In the genomic region with DNA sequence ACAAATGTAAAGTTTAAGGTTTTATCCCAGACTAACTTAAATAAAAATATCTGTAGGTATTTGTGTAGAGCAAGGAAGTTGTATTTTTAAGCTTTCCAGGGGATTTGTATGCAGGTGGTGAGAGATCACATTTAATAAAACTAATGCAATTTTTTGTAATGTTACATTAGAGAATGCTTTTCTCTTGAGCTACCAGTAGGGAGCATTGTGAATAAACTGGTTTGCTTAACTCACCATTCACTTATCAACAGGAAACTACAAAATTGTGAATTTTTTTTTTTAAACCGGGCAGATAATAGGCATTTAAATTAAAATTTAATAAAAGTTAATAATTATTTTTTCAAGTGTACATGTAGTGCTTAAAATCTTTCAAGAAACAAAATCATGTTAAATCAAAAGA, we compare ENCODE assay signal across 9 cellular contexts.
A peak's percentile ranks its signal among the peaks of the same experiment; 100 is the strongest.
DNase-seq lines count a peak whose midpoint lies in the region; ATAC-seq, FAIRE-seq and TF ChIP-seq lines count a peak whose summit lies in the region.
"Had no signal": no experiment of that assay in that cellular context is flagged by ENCODE, and none has a peak within 500 bp of the region (broad histone marks: within the 10 kb centered on the region; RNA-seq: fewer than 3 reads in every experiment).

No MANE protein-coding gene starts in this region.

- DNase-seq in ACHN, result peak; percentile 43
- no peak for DNase-seq in GM12864 (ENCODE audit: low read depth)
- DNase-seq in frontal cortex (ENCODE audit: low spot score in 2 of 2), result no peak
- DNase-seq in stimulated activated CD4-positive, alpha-beta T cell treated with anti-CD3 and anti-CD28 coated beads, Interleukin-4, amount 100 ng/mL, for 24 hours, result no peak
- no peak for DNase-seq in activated T-cell treated with anti-CD3 and anti-CD28 coated beads, Interleukin-2, amount 50 U/mL, for 4 hours

- no peak overlapping the region for H3K4me3 Mint-ChIP-seq in activated T-cell treated with anti-CD3 and anti-CD28 coated beads, Interleukin-2, amount 50 U/mL, for 4 hours

- peaks cover 13% of the 10 kb centered on the region for H3K36me3 Mint-ChIP-seq in activated T-cell treated with anti-CD3 and anti-CD28 coated beads, Interleukin-2, amount 50 U/mL, for 4 hours (ENCODE audit: insufficient read depth)

- H3K9me3 Mint-ChIP-seq in activated T-cell treated with anti-CD3 and anti-CD28 coated beads, Interleukin-2, amount 50 U/mL, for 4 hours, result no peaks in the 10 kb centered on the region

- H3K4me3 ChIP-seq in GM12864 (ENCODE audit: low read depth, low read length), result no peak overlapping the region

- in situ Hi-C loops in ACHN (cut with HindIII; ENCODE audit: low pct_ligation_motif_present, low pct_unique_long_range_greater_than_20kb, low sequenced_read_pairs), result no loop called here

- H3K27me3 Mint-ChIP-seq in activated T-cell treated with anti-CD3 and anti-CD28 coated beads, Interleukin-2, amount 50 U/mL, for 4 hours (ENCODE audit: low read depth), result no peaks in the 10 kb centered on the region

- peak; percentile 21 for TF ChIP-seq CTCF in GM12864 (IDR thresholded peaks at IDR 0.05; ENCODE audit: low read depth, low read length, missing control alignments)

- peak; percentile 80 for FAIRE-seq in frontal cortex (lab: Jason Lieb, UNC)
- FAIRE-seq: GM12892 had no signal

- H3K4me1 Mint-ChIP-seq in activated T-cell treated with anti-CD3 and anti-CD28 coated beads, Interleukin-2, amount 50 U/mL, for 4 hours (ENCODE audit: low read depth), result peaks cover 30% of the 10 kb centered on the region

- peak; percentile 72 for ATAC-seq in SK-N-SH treated with all-trans-retinoic acid at 6 μM for 48 hours
- ATAC-seq in HG03520 (IDR thresholded peaks at IDR 0.05; ENCODE audit: unreplicated experiment), result no peak
- ATAC-seq in activated T-cell treated with anti-CD3 and anti-CD28 coated beads, Interleukin-2, amount 50 U/mL, for 4 hours, result no peak
- ATAC-seq in HG02759 (IDR thresholded peaks at IDR 0.05; ENCODE audit: unreplicated experiment), result no peak

TF ChIP-seq in SK-N-SH treated with all-trans-retinoic acid at 6 μM for 48 hours, 23 proteins besides CTCF, POLR2A, EP300 and RAD21:
- TF ChIP-seq ZNF8 (CRISPR knock-in tag; IDR thresholded peaks at IDR 0.05) (no peak), ZFP30 (CRISPR knock-in tag; IDR thresholded peaks at IDR 0.05) (no peak)
